Comparison of ENCODE assay signal across 23 cellular contexts in genomic region chr1:67659229-67659628, GRCh38.
"Had no signal": no experiment of that assay in that cellular context is flagged by ENCODE, and none has a peak within 500 bp of the region (broad histone marks: within the 10 kb centered on the region; RNA-seq: fewer than 3 reads in every experiment).

No MANE protein-coding gene starts in this region.

- H3K4me3 ChIP-seq: K562 had no signal

- ATAC-seq: activated CD8-positive, alpha-beta T cell treated with anti-CD3 and anti-CD28 coated beads for 36 hours; activated T-cell treated with anti-CD3 and anti-CD28 coated beads, Interleukin-2, amount 50 U/mL, for 72 hours; PC-3; T-cell had no signal

- H3K9me3 Mint-ChIP-seq: activated B cell treated with CpG ODN at 0.5 μM for 24 hours; activated CD8-positive, alpha-beta T cell treated with anti-CD3 and anti-CD28 coated beads for 36 hours; activated naive CD4-positive, alpha-beta T cell treated with anti-CD3 and anti-CD28 coated beads, Interleukin-2, amount 10 ng/mL, durations not matched to agents 7 days and 5 days; activated naive CD8-positive, alpha-beta T cell treated with anti-CD3 and anti-CD28 coated beads for 36 hours; activated T-cell treated with anti-CD3 and anti-CD28 coated beads, Interleukin-2, amount 50 U/mL, for 72 hours; activated T-helper 2 cell treated with anti-CD3 and anti-CD28 coated beads, Interferon-gamma antibody, Interleukin-2, Interleukin-4, amounts not matched to agents 10 μg/mL and 5 μg/mL and 100 μg/mL, durations not matched to agents 14 hours and 24 hours and 36 hours; T-cell had no signal

- H3K4me1 Mint-ChIP-seq: activated B cell treated with CpG ODN at 0.5 μM for 24 hours; activated naive CD4-positive, alpha-beta T cell treated with anti-CD3 and anti-CD28 coated beads, Interleukin-2, amount 10 ng/mL, durations not matched to agents 7 days and 5 days; activated naive CD8-positive, alpha-beta T cell treated with anti-CD3 and anti-CD28 coated beads for 36 hours; T-cell had no signal

- H3K4me3 Mint-ChIP-seq: activated B cell treated with CpG ODN at 0.5 μM for 24 hours; activated CD8-positive, alpha-beta T cell treated with anti-CD3 and anti-CD28 coated beads for 36 hours; activated naive CD4-positive, alpha-beta T cell treated with anti-CD3 and anti-CD28 coated beads, Interleukin-2, amount 10 ng/mL, durations not matched to agents 7 days and 5 days; activated naive CD8-positive, alpha-beta T cell treated with anti-CD3 and anti-CD28 coated beads for 36 hours; activated T-cell treated with anti-CD3 and anti-CD28 coated beads, Interleukin-2, amount 50 U/mL, for 72 hours; T-cell had no signal

- H3K36me3 Mint-ChIP-seq: activated naive CD4-positive, alpha-beta T cell treated with anti-CD3 and anti-CD28 coated beads, Interleukin-2, amount 10 ng/mL, durations not matched to agents 7 days and 5 days; activated naive CD8-positive, alpha-beta T cell treated with anti-CD3 and anti-CD28 coated beads for 36 hours; T-cell had no signal

- H3K27ac Mint-ChIP-seq: activated B cell treated with CpG ODN at 0.5 μM for 24 hours; activated CD8-positive, alpha-beta T cell treated with anti-CD3 and anti-CD28 coated beads for 36 hours; activated naive CD4-positive, alpha-beta T cell treated with anti-CD3 and anti-CD28 coated beads, Interleukin-2, amount 10 ng/mL, durations not matched to agents 7 days and 5 days; activated naive CD8-positive, alpha-beta T cell treated with anti-CD3 and anti-CD28 coated beads for 36 hours; activated T-cell treated with anti-CD3 and anti-CD28 coated beads, Interleukin-2, amount 50 U/mL, for 72 hours; activated T-helper 2 cell treated with anti-CD3 and anti-CD28 coated beads, Interferon-gamma antibody, Interleukin-2, Interleukin-4, amounts not matched to agents 10 μg/mL and 5 μg/mL and 100 μg/mL, durations not matched to agents 14 hours and 24 hours and 36 hours; T-cell had no signal

- DNase-seq: activated B cell treated with CpG ODN at 0.5 μM for 24 hours; activated CD4-positive, alpha-beta T cell treated with anti-CD3 and anti-CD28 coated beads for 1 hour; activated CD8-positive, alpha-beta memory T cell treated with anti-CD3 and anti-CD28 coated beads, Interleukin-2, amount 50 U/mL, for 4 hours; activated CD8-positive, alpha-beta T cell treated with anti-CD3 and anti-CD28 coated beads for 36 hours; activated gamma-delta T cell treated with Interleukin-2 at 50 U/mL for 16 hours; activated naive CD4-positive, alpha-beta T cell treated with anti-CD3 and anti-CD28 coated beads, Interleukin-2, amount 10 ng/mL, durations not matched to agents 7 days and 5 days; activated naive CD8-positive, alpha-beta T cell treated with anti-CD3 and anti-CD28 coated beads for 36 hours; activated T-cell treated with anti-CD3 and anti-CD28 coated beads, Interleukin-2, amount 50 U/mL, for 72 hours; anterior cingulate cortex; cerebellar nuclear complex; Karpas-422; NCI-H1048; NCI-H1694; NCI-H2029; NCI-H345; NCI-H510A; PC-3; SHP77 treated with DMSO at 0.1 percent for 48 hours; T-cell; T-helper 2 cell; T1000 had no signal
